In the genomic region with DNA sequence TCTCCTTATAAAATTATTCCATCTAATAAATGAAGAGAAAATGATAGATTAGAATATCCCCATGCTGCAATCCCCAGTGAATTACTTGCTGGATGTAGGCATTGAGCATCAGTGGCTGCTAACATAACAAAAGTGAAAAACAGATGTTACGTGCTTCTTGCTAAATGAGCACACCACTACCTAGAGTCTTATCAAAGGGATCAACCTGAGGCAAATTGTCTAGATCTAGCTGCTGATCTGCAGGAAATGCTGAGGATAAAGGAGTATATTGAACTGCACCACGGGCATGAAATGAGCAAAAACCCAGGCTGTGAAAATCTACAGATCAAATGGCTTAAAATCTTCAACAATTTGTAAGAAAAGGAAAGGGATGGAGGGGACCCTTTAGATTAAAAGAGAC, we compare ENCODE assay signal across 19 cellular contexts.
"Had no signal": no experiment of that assay in that cellular context is flagged by ENCODE, and none has a peak within 500 bp of the region (broad histone marks: within the 10 kb centered on the region; RNA-seq: fewer than 3 reads in every experiment).

No MANE protein-coding gene starts in this region.

- H3K9me3 ChIP-seq: gastroesophageal sphincter, left ventricle myocardium inferior, neutrophil, pancreas, thoracic aorta had no signal

- H3K27ac Mint-ChIP-seq: activated naive CD8-positive, alpha-beta T cell treated with anti-CD3 and anti-CD28 coated beads, Interleukin-2, amount 50 U/mL, for 24 hours; WTC11 had no signal

- H3K4me3 ChIP-seq: gastroesophageal sphincter, left ventricle myocardium inferior, pancreas, thoracic aorta had no signal

- H3K27me3 Mint-ChIP-seq: activated naive CD8-positive, alpha-beta T cell treated with anti-CD3 and anti-CD28 coated beads, Interleukin-2, amount 50 U/mL, for 24 hours had no signal

- DNase-seq: activated naive CD4-positive, alpha-beta T cell; activated naive CD8-positive, alpha-beta T cell treated with anti-CD3 and anti-CD28 coated beads, Interleukin-2, amount 50 U/mL, for 24 hours; activated T-cell treated with anti-CD3 and anti-CD28 coated beads, Interleukin-2, amount 50 U/mL, for 1 hour; cortex of kidney; head of caudate nucleus; hypothalamus; left ventricle myocardium inferior; midbrain; right cardiac atrium; stimulated activated CD4-positive, alpha-beta T cell treated with anti-CD3 and anti-CD28 coated beads, Interleukin-4, amount 100 ng/mL, for 24 hours; stimulated activated naive CD4-positive, alpha-beta T cell treated with Interleukin-2 at 50 U/mL for 16 hours; T-helper 9 cell had no signal

- H3K27me3 ChIP-seq: gastroesophageal sphincter, neutrophil, pancreas had no signal

- H3K4me3 Mint-ChIP-seq: activated naive CD8-positive, alpha-beta T cell treated with anti-CD3 and anti-CD28 coated beads, Interleukin-2, amount 50 U/mL, for 24 hours; nephron; WTC11 had no signal

- H3K27ac ChIP-seq: epithelial cell of prostate had no signal

- ATAC-seq: activated naive CD8-positive, alpha-beta T cell treated with anti-CD3 and anti-CD28 coated beads, Interleukin-2, amount 50 U/mL, for 24 hours; WTC11 had no signal

- H3K9me3 Mint-ChIP-seq: activated naive CD8-positive, alpha-beta T cell treated with anti-CD3 and anti-CD28 coated beads, Interleukin-2, amount 50 U/mL, for 24 hours; nephron; WTC11 had no signal
